ENCODE assay signal across 8 cellular contexts in the genomic region with DNA sequence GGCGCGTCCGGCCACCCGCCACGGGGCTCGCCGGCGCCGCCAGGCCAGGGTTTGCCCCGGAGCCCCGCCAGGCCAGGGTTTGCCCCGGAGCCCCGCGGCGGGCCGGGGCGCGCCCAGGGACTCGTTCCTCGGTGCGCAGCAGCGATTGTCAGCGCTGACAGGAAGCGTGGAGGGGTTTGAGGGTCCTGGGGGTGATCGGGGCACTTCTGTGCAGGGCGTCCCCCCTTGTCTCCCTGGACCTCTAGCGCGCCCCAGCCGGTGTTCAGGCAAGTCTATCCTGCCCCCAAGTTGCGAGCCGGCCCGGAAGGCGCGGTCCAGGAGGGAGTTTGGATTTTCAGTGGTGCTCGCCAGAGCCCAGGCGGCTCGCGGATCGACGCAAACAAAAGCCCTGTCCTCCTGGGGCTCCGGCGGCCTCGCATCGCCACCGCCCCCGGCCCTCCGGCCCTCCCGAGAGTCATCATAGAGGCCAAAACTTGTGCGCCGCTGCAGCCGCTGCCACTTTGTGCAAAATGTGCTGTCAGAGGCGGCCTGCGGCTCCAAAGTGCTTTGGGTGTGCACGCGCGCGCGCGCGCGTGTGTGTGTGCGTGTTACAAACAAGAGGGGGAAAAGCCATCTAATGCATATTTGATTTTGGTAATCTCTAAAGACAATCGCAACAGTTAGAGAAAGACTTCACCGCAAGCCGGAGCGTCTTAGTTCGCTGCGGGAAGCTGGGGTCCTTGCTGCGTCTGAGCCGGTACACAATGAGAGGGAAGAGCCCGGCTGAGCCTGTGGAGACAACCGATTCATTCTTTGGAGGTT. TPM values are rescaled to one million over a fixed set of nuclear protein-coding genes. Genes with fewer than 3 reads are reported as not detected.
DNase-seq lines count a peak whose midpoint lies in the region; ATAC-seq and TF ChIP-seq lines count a peak whose summit lies in the region.

No MANE protein-coding gene starts in this region.

- H3K36me3 ChIP-seq in heart right ventricle (no peaks in the 10 kb centered on the region), ovary (no peaks in the 10 kb centered on the region)

- peaks cover 43% of the 10 kb centered on the region for H3K27me3 ChIP-seq in HL-60 (ENCODE audit: insufficient read depth, poor library complexity, severe bottlenecking)
- peaks cover 0 to 46% (median 0%) of the 10 kb centered on the region in 7 donors for H3K27me3 ChIP-seq in heart right ventricle
- H3K27me3 ChIP-seq in ovary = no peaks in the 10 kb centered on the region

- TF ChIP-seq EP300 in ovary (IDR thresholded peaks at IDR 0.05) = no peak

- peak; percentile 19 for DNase-seq in NCI-H2107 treated with DMSO at 0.1 percent for 48 hours (lab: John Stamatoyannopoulos, UW; ENCODE audit: unreplicated experiment)
- no peak for DNase-seq in NCI-H2107 (lab: John Stamatoyannopoulos, UW)
- DNase-seq in HL-60 (ENCODE audit: low read depth in 1 of 2, low spot score in 1 of 2) = no peak
- peak; percentile 14 for DNase-seq in activated naive CD4-positive, alpha-beta T cell treated with anti-CD3 and anti-CD28 coated beads, Interleukin-2, amount 50 U/mL, for 16 hours
- DNase-seq in heart right ventricle = peak; percentile 23 to 47
- DNase-seq in ovary = peak; percentile 46 to 66 (median 52)

- intact Hi-C loops in heart right ventricle (cut with DNase I) = loop anchor here (2.0 to 10.0 kb wide), 12 partner anchors 73 to 470 kb away; no protein-coding TSS in a partner anchor
- intact Hi-C loops in ovary (cut with DNase I) = loop anchor here in 3 of 4 donors (5.0 to 10.0 kb wide), 4 partner anchors 80 to 470 kb away; no protein-coding TSS in a partner anchor

- H3K27ac ChIP-seq in HL-60 (replicated peaks) = no peak overlapping the region
- peak overlapping the region; percentile 69 to 96 (median 90) for H3K27ac ChIP-seq in heart right ventricle
- H3K27ac ChIP-seq in ovary = peak overlapping the region; percentile 42 to 78

- 1% methylated on average over 61 to 72 of the region's 72 CpGs for WGBS in heart right ventricle, 2 donors
- WGBS in ovary, 3 donors = 0 to 1% (median 1%) methylated on average over 67 to 72 of the region's 72 CpGs

- H3K4me3 ChIP-seq in HL-60 (replicated peaks; ENCODE audit: insufficient read depth, low read length) = peak overlapping the region; percentile 22; the same call in 1 of the 2 replicates
- H3K4me3 ChIP-seq in heart right ventricle = peak overlapping the region; percentile 55 to 90 (median 73)
- H3K4me3 ChIP-seq in ovary = peak overlapping the region; percentile 53

- peaks cover 3 to 56% (median 19%) of the 10 kb centered on the region in 9 donors for H3K4me1 ChIP-seq in heart right ventricle
- peaks cover 8% of the 10 kb centered on the region for H3K4me1 ChIP-seq in ovary (ENCODE audit: insufficient read depth)

- H3K9me3 ChIP-seq in heart right ventricle = no peaks in the 10 kb centered on the region
- H3K9me3 ChIP-seq in ovary = no peaks in the 10 kb centered on the region

- TF ChIP-seq CTCF in HL-60 (IDR thresholded peaks at IDR 0.05; ENCODE audit: insufficient read depth, low read length) (no peak), heart right ventricle (IDR thresholded peaks at IDR 0.05) (peak in 1 of 9 donors; percentile 3), ovary (IDR thresholded peaks at IDR 0.05) (no peak)

- no peak for TF ChIP-seq POLR2A in ovary (IDR thresholded peaks at IDR 0.05)

- ATAC-seq in heart right ventricle = peak in 7 of 8 donors; percentile 8 to 58 (median 46)
- no peak for ATAC-seq in GM21447 (IDR thresholded peaks at IDR 0.05; ENCODE audit: unreplicated experiment)
- ATAC-seq in GM21529 (IDR thresholded peaks at IDR 0.05; ENCODE audit: unreplicated experiment) = no peak

RNA-seq across cellular contexts. Expression of a gene that starts 1.0 kb away (rescaled TPM):
- 10 to 100 TPM; 12.0 to 36.2 (median 19.0) TPM for total RNA-seq in heart right ventricle
- 1 to 10 TPM; 2.9 to 3.6 TPM for polyA plus RNA-seq in heart right ventricle
- total RNA-seq in ovary = 10 to 100 TPM in 6 of 7 donors, 1 to 10 TPM in 1; 8.7 to 26.1 (median 17.5) TPM
- 10 to 100 TPM in 1 of 2 donors, 1 to 10 TPM in 1; 3.0 to 11.4 TPM for polyA plus RNA-seq in ovary

Comparison
In these comparisons a context has a peak if more than half of its experiments do, and no peak if none do; other contexts are left out.
1. DNase-seq: peak in NCI-H2107 treated with DMSO at 0.1 percent for 48 hours (single experiment), activated naive CD4-positive, alpha-beta T cell treated with anti-CD3 and anti-CD28 coated beads, Interleukin-2, amount 50 U/mL, for 16 hours (single experiment), heart right ventricle (2 of 2) and ovary (5 of 5); none in NCI-H2107 (single experiment) and HL-60 (0 of 2).
2. H3K4me3 ChIP-seq: peak in every context shown above with its lines; median percentile 73 in heart right ventricle; 53 in ovary; 22 in HL-60.
3. ATAC-seq: peak in heart right ventricle (7 of 8); none in GM21447 (single experiment) and GM21529 (single experiment).